Comparison of ENCODE assay signal across 9 cellular contexts in the genomic region with DNA sequence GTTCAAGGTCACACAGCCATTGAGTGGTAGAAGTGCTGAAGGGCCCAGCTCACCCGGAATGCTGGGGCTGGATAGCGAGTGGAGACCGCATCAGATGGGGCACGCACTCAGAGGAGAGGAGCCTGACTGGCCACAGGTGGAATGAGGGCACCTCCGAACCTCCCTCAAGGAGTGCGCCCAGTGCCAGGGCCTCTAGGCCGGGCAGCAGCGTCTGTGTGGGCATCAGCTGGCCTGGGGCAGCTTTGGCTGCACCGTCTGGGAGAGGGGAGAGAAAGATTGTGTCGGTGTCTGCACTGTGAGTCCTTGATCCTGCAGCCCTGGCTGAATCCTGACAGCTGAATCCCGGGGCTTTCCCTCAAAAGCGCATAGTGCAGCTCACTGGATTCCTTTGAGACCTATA. TPM values are rescaled to one million over a fixed set of nuclear protein-coding genes. Genes with fewer than 3 reads are reported as not detected.
A peak's percentile ranks its signal among the peaks of the same experiment; 100 is the strongest.
DNase-seq lines count a peak whose midpoint lies in the region; ATAC-seq and FAIRE-seq lines count a peak whose summit lies in the region.
"Had no signal": no experiment of that assay in that cellular context is flagged by ENCODE, and none has a peak within 500 bp of the region (broad histone marks: within the 10 kb centered on the region; RNA-seq: fewer than 3 reads in every experiment).

No MANE protein-coding gene starts in this region.

- H3K9me3 ChIP-seq in HUES6 (ENCODE audit: control insufficient read depth, insufficient read depth, low read depth, low read length) = no peaks in the 10 kb centered on the region
- no peaks in the 10 kb centered on the region for H3K9me3 ChIP-seq in iPS-18c (ENCODE audit: control insufficient read depth, insufficient read depth, low read length)

- DNase-seq in activated naive CD8-positive, alpha-beta T cell treated with anti-CD3 and anti-CD28 coated beads, Interleukin-2, amount 10 ng/mL, durations not matched to agents 7 days and 5 days = no peak
- no peak for DNase-seq in stimulated activated effector memory CD8-positive, alpha-beta T cell treated with anti-CD3 and anti-CD28 coated beads, Interleukin-12 subunit alpha, Interleukin-12 subunit beta, amount 100 ng/mL, for 72 hours (ENCODE audit: low spot score in 2 of 2)
- DNase-seq in NK-92 treated with Interleukin-12 subunit alpha and Interleukin-12 subunit beta, amount 100 ng/mL, for 24 hours (lab: John Stamatoyannopoulos, UW) = no peak
- no peak for DNase-seq in frontal cortex (ENCODE audit: low spot score in 2 of 2)

- no peak for FAIRE-seq in frontal cortex (lab: Jason Lieb, UNC)
- FAIRE-seq: TTC549 had no signal

- peaks cover 2% of the 10 kb centered on the region for H3K36me3 Mint-ChIP-seq in activated naive CD8-positive, alpha-beta T cell treated with anti-CD3 and anti-CD28 coated beads, Interleukin-2, amount 10 ng/mL, durations not matched to agents 7 days and 5 days
- no peaks in the 10 kb centered on the region for H3K36me3 Mint-ChIP-seq in stimulated activated effector memory CD8-positive, alpha-beta T cell treated with anti-CD3 and anti-CD28 coated beads, Interleukin-12 subunit alpha, Interleukin-12 subunit beta, amount 100 ng/mL, for 72 hours

- ATAC-seq in activated naive CD8-positive, alpha-beta T cell treated with anti-CD3 and anti-CD28 coated beads, Interleukin-2, amount 10 ng/mL, durations not matched to agents 7 days and 5 days (ENCODE audit: low read depth) = no peak
- ATAC-seq in stimulated activated effector memory CD8-positive, alpha-beta T cell treated with anti-CD3 and anti-CD28 coated beads, Interleukin-12 subunit alpha, Interleukin-12 subunit beta, amount 100 ng/mL, for 72 hours = no peak
- no peak for ATAC-seq in GM18907 (IDR thresholded peaks at IDR 0.05; ENCODE audit: unreplicated experiment)

- POLR2A ChIA-PET in activated naive CD8-positive, alpha-beta T cell treated with anti-CD3 and anti-CD28 coated beads, Interleukin-2, amount 10 ng/mL, durations not matched to agents 7 days and 5 days (lab: Charles Lee) = interaction anchor here (1.2 to 1.4 kb wide), 3 partner anchors 17 to 393 kb away, joined by 3 to 9 read pairs (median 3); a partner anchor contains a TSS

- H3K9ac ChIP-seq in HUES6 (ENCODE audit: low read length) = no peak overlapping the region

- no peak overlapping the region for H3K27ac ChIP-seq in HUES6 (ENCODE audit: low read depth, low read length)

- peaks cover 36% of the 10 kb centered on the region for H3K27me3 ChIP-seq in HUES6 (ENCODE audit: control insufficient read depth, insufficient read depth, low read length)

- H3K4me1 Mint-ChIP-seq in activated naive CD8-positive, alpha-beta T cell treated with anti-CD3 and anti-CD28 coated beads, Interleukin-2, amount 10 ng/mL, durations not matched to agents 7 days and 5 days = peaks cover 30% of the 10 kb centered on the region
- peaks cover 38% of the 10 kb centered on the region for H3K4me1 Mint-ChIP-seq in stimulated activated effector memory CD8-positive, alpha-beta T cell treated with anti-CD3 and anti-CD28 coated beads, Interleukin-12 subunit alpha, Interleukin-12 subunit beta, amount 100 ng/mL, for 72 hours

- H3K4me1 ChIP-seq in HUES6 (ENCODE audit: control insufficient read depth, insufficient read depth, low read length) = peaks cover 22% of the 10 kb centered on the region

- H3K4me3 ChIP-seq in HUES6 (ENCODE audit: low read depth, low read length) (peak overlapping the region; percentile 79), iPS-18c (ENCODE audit: insufficient read depth, low read depth, low read length) (peak overlapping the region; percentile 78; the same call in 1 of the 2 replicates)

- no peaks in the 10 kb centered on the region for H3K9me3 Mint-ChIP-seq in activated naive CD8-positive, alpha-beta T cell treated with anti-CD3 and anti-CD28 coated beads, Interleukin-2, amount 10 ng/mL, durations not matched to agents 7 days and 5 days
- no peaks in the 10 kb centered on the region for H3K9me3 Mint-ChIP-seq in stimulated activated effector memory CD8-positive, alpha-beta T cell treated with anti-CD3 and anti-CD28 coated beads, Interleukin-12 subunit alpha, Interleukin-12 subunit beta, amount 100 ng/mL, for 72 hours
- H3K9me3 Mint-ChIP-seq: dendritic cell treated with granulocyte-macrophage colony-stimulating factor and Interleukin-4, amounts not matched to agents 40 ng/mL and 50 ng/mL, for 4 days had no signal

- peak overlapping the region; percentile 86 for H3K4me3 Mint-ChIP-seq in activated naive CD8-positive, alpha-beta T cell treated with anti-CD3 and anti-CD28 coated beads, Interleukin-2, amount 10 ng/mL, durations not matched to agents 7 days and 5 days
- peak overlapping the region; percentile 67 for H3K4me3 Mint-ChIP-seq in stimulated activated effector memory CD8-positive, alpha-beta T cell treated with anti-CD3 and anti-CD28 coated beads, Interleukin-12 subunit alpha, Interleukin-12 subunit beta, amount 100 ng/mL, for 72 hours

- H3K36me3 ChIP-seq in HUES6 (ENCODE audit: control insufficient read depth, insufficient read depth, low read length) = no peaks in the 10 kb centered on the region

- peaks cover 14% of the 10 kb centered on the region for H3K27me3 Mint-ChIP-seq in activated naive CD8-positive, alpha-beta T cell treated with anti-CD3 and anti-CD28 coated beads, Interleukin-2, amount 10 ng/mL, durations not matched to agents 7 days and 5 days

- H3K27ac Mint-ChIP-seq in activated naive CD8-positive, alpha-beta T cell treated with anti-CD3 and anti-CD28 coated beads, Interleukin-2, amount 10 ng/mL, durations not matched to agents 7 days and 5 days = no peak overlapping the region
- H3K27ac Mint-ChIP-seq in stimulated activated effector memory CD8-positive, alpha-beta T cell treated with anti-CD3 and anti-CD28 coated beads, Interleukin-12 subunit alpha, Interleukin-12 subunit beta, amount 100 ng/mL, for 72 hours = no peak overlapping the region
- H3K27ac Mint-ChIP-seq: dendritic cell treated with granulocyte-macrophage colony-stimulating factor and Interleukin-4, amounts not matched to agents 40 ng/mL and 50 ng/mL, for 4 days had no signal

RNA-seq across cellular contexts. Expression of a gene that starts 0.7 kb away (rescaled TPM):
- total RNA-seq in activated naive CD8-positive, alpha-beta T cell treated with anti-CD3 and anti-CD28 coated beads, Interleukin-2, amount 10 ng/mL, durations not matched to agents 7 days and 5 days = 10 to 100 TPM; 10.9 to 12.6 TPM
- 13.9 TPM for total RNA-seq in frontal cortex
